In the genomic region with DNA sequence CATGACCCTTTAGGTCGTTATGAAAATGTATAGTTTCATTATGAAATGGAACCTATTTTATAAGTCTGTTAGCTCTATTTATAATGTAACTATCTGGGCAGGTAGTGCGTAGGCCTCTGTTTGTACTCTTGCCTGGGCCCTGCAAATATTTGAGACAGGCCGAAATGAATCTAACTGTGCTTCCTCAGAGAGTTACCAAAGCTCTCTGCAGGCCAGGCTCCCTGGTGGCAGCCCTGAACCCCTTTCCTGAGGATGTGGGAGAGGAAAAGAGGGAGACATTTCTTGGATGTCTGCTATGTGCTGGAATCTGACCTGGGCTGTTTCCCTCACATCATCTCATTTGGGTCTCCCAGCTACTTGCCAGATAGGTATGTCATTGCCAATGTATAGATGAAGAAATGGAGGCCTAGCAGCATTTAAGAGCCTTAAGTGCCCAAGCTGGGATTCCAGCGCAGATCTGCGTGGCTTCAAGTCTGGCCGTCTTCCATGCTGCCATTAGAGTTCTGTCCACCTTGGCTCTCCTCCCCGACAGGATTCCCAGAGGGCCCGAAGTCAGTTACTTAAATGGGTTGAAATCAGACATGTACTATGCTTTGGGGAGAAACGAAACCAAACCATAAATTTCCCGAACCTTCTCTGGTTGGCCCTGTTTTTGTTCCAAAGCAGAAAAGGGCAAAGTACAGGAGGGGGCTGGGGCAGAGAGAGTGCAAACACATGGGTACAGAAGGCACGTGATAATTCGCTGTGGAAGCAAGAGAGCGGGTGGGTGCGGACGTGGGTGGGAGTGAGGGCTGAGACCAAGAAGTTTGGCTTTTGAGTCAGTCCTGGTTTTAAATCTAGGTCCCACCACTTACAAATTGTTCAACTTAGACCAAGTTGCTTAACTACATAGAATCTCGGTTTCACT, we compare ENCODE assay signal across 10 cellular contexts. TPM values are rescaled to one million over a fixed set of nuclear protein-coding genes. Genes with fewer than 3 reads are reported as not detected.
DNase-seq lines count a peak whose midpoint lies in the region; ATAC-seq, FAIRE-seq and TF ChIP-seq lines count a peak whose summit lies in the region.
"Had no signal": no experiment of that assay in that cellular context is flagged by ENCODE, and none has a peak within 500 bp of the region (broad histone marks: within the 10 kb centered on the region; RNA-seq: fewer than 3 reads in every experiment).

No MANE protein-coding gene starts in this region.

- DNase-seq in T-helper 17 cell (peak in 1 of 3 donors; percentile 36), gastrocnemius medialis (no peak), tibial nerve (ENCODE audit: low spot score in 2 of 2) (no peak), small intestine (no peak), mesothelial cell of epicardium (ENCODE audit: low spot score in 2 of 2, unreplicated experiment in 2 of 2) (no peak)
- DNase-seq in activated naive CD4-positive, alpha-beta T cell treated with Interleukin-2 at 50 U/mL for 16 hours, result peak; percentile 90
- DNase-seq: NCI-H2029 had no signal

- peaks cover 62% of the 10 kb centered on the region for H3K4me1 Mint-ChIP-seq in T-helper 17 cell
- peaks cover 5% of the 10 kb centered on the region for H3K4me1 Mint-ChIP-seq in mesothelial cell of epicardium

- no peak for TF ChIP-seq EP300 in tibial nerve (IDR thresholded peaks at IDR 0.05)

- H3K9me3 Mint-ChIP-seq in mesothelial cell of epicardium, result no peaks in the 10 kb centered on the region

- ATAC-seq in T-helper 17 cell (no peak), gastrocnemius medialis (no peak), HG03457 (IDR thresholded peaks at IDR 0.05; ENCODE audit: unreplicated experiment) (no peak)
- ATAC-seq: esophagus mucosa had no signal

- H3K4me3 Mint-ChIP-seq in T-helper 17 cell (peak overlapping the region; percentile 83), mesothelial cell of epicardium (no peak overlapping the region)

- H3K27me3 ChIP-seq in gastrocnemius medialis, result no peaks in the 10 kb centered on the region
- no peaks in the 10 kb centered on the region for H3K27me3 ChIP-seq in tibial nerve
- H3K27me3 ChIP-seq in small intestine (ENCODE audit: control insufficient read depth in 2 of 2, insufficient read depth in 2 of 2, low read length in 2 of 2), result no peaks in the 10 kb centered on the region

- no peaks in the 10 kb centered on the region for H3K36me3 ChIP-seq in gastrocnemius medialis
- no peaks in the 10 kb centered on the region for H3K36me3 ChIP-seq in tibial nerve
- no peaks in the 10 kb centered on the region for H3K36me3 ChIP-seq in small intestine (ENCODE audit: control insufficient read depth in 2 of 2, insufficient read depth in 2 of 2, low read length in 2 of 2)

- TF ChIP-seq POLR2A in gastrocnemius medialis (IDR thresholded peaks at IDR 0.05), result no peak
- TF ChIP-seq POLR2A in tibial nerve (IDR thresholded peaks at IDR 0.05), result no peak

- no peak for TF ChIP-seq CTCF in gastrocnemius medialis (IDR thresholded peaks at IDR 0.05 in 4 of 5, conservative IDR thresholded peaks at IDR 0.05 in 1 of 5)
- no peak for TF ChIP-seq CTCF in tibial nerve (IDR thresholded peaks at IDR 0.05)
- no peak for TF ChIP-seq CTCF in mesothelial cell of epicardium (IDR thresholded peaks at IDR 0.05; ENCODE audit: unreplicated experiment)

- WGBS in tibial nerve, 2 donors, result 69 to 74% methylated on average over 16 of the region's 16 CpGs
- 62 to 67% (median 63%) methylated on average over 16 of the region's 16 CpGs for WGBS in small intestine, 3 donors

- H3K4me1 ChIP-seq in gastrocnemius medialis, result no peaks in the 10 kb centered on the region
- peaks cover 0 to 23% (median 8%) of the 10 kb centered on the region in 4 donors for H3K4me1 ChIP-seq in tibial nerve
- peaks cover 0 to 8% of the 10 kb centered on the region in 2 donors for H3K4me1 ChIP-seq in small intestine (ENCODE audit: control insufficient read depth in 2 of 2, insufficient read depth in 1 of 2, low read depth in 1 of 2, low read length in 1 of 2)

- H3K4me3 ChIP-seq in gastrocnemius medialis (no peak overlapping the region), tibial nerve (no peak overlapping the region), small intestine (ENCODE audit: low read depth in 1 of 2, low read length in 2 of 2) (no peak overlapping the region)

- FAIRE-seq in small intestine (lab: Jason Lieb, UNC), result no peak
- FAIRE-seq: TTC549 had no signal

- no peaks in the 10 kb centered on the region for H3K9me3 ChIP-seq in T-helper 17 cell (ENCODE audit: control insufficient read depth, low read length, poor library complexity, severe bottlenecking)
- no peaks in the 10 kb centered on the region for H3K9me3 ChIP-seq in gastrocnemius medialis
- H3K9me3 ChIP-seq in tibial nerve, result no peaks in the 10 kb centered on the region
- no peaks in the 10 kb centered on the region for H3K9me3 ChIP-seq in small intestine (ENCODE audit: control insufficient read depth, low read depth)

- peak overlapping the region in 3 of 4 donors; percentile 33 to 70 (median 40) for H3K27ac ChIP-seq in gastrocnemius medialis
- H3K27ac ChIP-seq in tibial nerve, result peak overlapping the region; percentile 36 to 77 (median 66)
- H3K27ac ChIP-seq in small intestine (ENCODE audit: low read depth in 1 of 2, low read length in 1 of 2), result peak overlapping the region in 1 of 2 donors; percentile 81

- H3K36me3 Mint-ChIP-seq in T-helper 17 cell (ENCODE audit: low read depth) (peaks cover 3% of the 10 kb centered on the region), mesothelial cell of epicardium (no peaks in the 10 kb centered on the region)

- H3K27me3 Mint-ChIP-seq in T-helper 17 cell (no peaks in the 10 kb centered on the region), mesothelial cell of epicardium (ENCODE audit: low read depth) (no peaks in the 10 kb centered on the region)

- H3K27ac Mint-ChIP-seq in T-helper 17 cell (peak overlapping the region; percentile 100), mesothelial cell of epicardium (no peak overlapping the region)

- intact Hi-C loops in gastrocnemius medialis (cut with DNase I; ENCODE audit: low total_unique reads), result no loop called here

- in situ Hi-C loops in gastrocnemius medialis (cut with MboI; ENCODE audit: low sequenced_read_pairs in 4 of 4), result no loop called here

RNA-seq across cellular contexts. Expression of a gene that starts 33.0 kb away (rescaled TPM):
- total RNA-seq in T-helper 17 cell (100 to 1,000 TPM; 165 to 182 TPM), gastrocnemius medialis (under 1 TPM in 1 of 4 donors, not detected in 3; 0.11 TPM), tibial nerve (1 to 10 TPM in 1 of 4 donors, not detected in 3; 1.5 TPM), mesothelial cell of epicardium (0.09 TPM in 1 of 3 replicates, not detected in the others)
- polyA plus RNA-seq in small intestine, result 1 to 10 TPM in 1 of 3 donors, not detected in 2; 1.7 TPM

RNA-seq across cellular contexts. Expression of a gene that starts 49.3 kb away (rescaled TPM):
- total RNA-seq in T-helper 17 cell (10 to 100 TPM; 60.0 to 77.5 TPM), gastrocnemius medialis (10 to 100 TPM; 48.0 to 74.7 (median 64.5) TPM), tibial nerve (100 to 1,000 TPM in 1 of 4 donors, 10 to 100 TPM in 3; 67.2 to 113 (median 95.1) TPM), mesothelial cell of epicardium (162 to 163 TPM (median 162 TPM) in 3 replicates)
- polyA plus RNA-seq in small intestine, result 10 to 100 TPM; 75.4 to 94.8 (median 76.1) TPM

Comparison
In these comparisons a context has a peak if more than half of its experiments do, and no peak if none do; other contexts are left out.
1. RNA of a gene that starts 33.0 kb away (total RNA-seq): 165 to 182 TPM in T-helper 17 cell; 0.09 TPM in mesothelial cell of epicardium, 0.11 TPM in gastrocnemius medialis and 1.5 TPM in tibial nerve; every median in the first group is over 10 times any median in the second.